ENCODE assay signal across 18 cellular contexts in genomic region chr14:96394047-96394815, GRCh38. TPM values are rescaled to one million over a fixed set of nuclear protein-coding genes. Genes with fewer than 3 reads are reported as not detected.
DNase-seq lines count a peak whose midpoint lies in the region; ATAC-seq and TF ChIP-seq lines count a peak whose summit lies in the region.
"Had no signal": no experiment of that assay in that cellular context is flagged by ENCODE, and none has a peak within 500 bp of the region (broad histone marks: within the 10 kb centered on the region; RNA-seq: fewer than 3 reads in every experiment).

No MANE protein-coding gene starts in this region.

- H3K27me3 Mint-ChIP-seq in CD4-positive, alpha-beta T cell: peaks cover 4% of the 10 kb centered on the region
- peaks cover under 1% of the 10 kb centered on the region for H3K27me3 Mint-ChIP-seq in IgD-negative memory B cell
- no peaks in the 10 kb centered on the region for H3K27me3 Mint-ChIP-seq in Caco-2 (ENCODE audit: insufficient read depth, unreplicated experiment)

- no peak for ATAC-seq in CD4-positive, alpha-beta T cell (ENCODE audit: poor library complexity)
- no peak for ATAC-seq in GM21786 (IDR thresholded peaks at IDR 0.05; ENCODE audit: unreplicated experiment)
- ATAC-seq: CD8-positive, alpha-beta T cell; GM12878 had no signal

- CTCF ChIA-PET in CD4-positive, alpha-beta T cell (lab: Charles Lee): no interaction called here
- CTCF ChIA-PET in Caco-2 (lab: Charles Lee): no interaction called here

- H3K79me2 ChIP-seq in osteoblast (ENCODE audit: insufficient read depth, low read length) (no peaks in the 10 kb centered on the region), smooth muscle cell (ENCODE audit: low read depth) (no peaks in the 10 kb centered on the region)

- no peaks in the 10 kb centered on the region for H3K36me3 Mint-ChIP-seq in CD4-positive, alpha-beta T cell (ENCODE audit: low read depth)
- H3K36me3 Mint-ChIP-seq in IgD-negative memory B cell (no peaks in the 10 kb centered on the region), Caco-2 (ENCODE audit: insufficient read depth, unreplicated experiment) (peaks cover 7% of the 10 kb centered on the region)
- H3K36me3 Mint-ChIP-seq: CD14-positive monocyte; CD8-positive, alpha-beta T cell had no signal

- H3K27ac ChIP-seq in CD4-positive, alpha-beta T cell (ENCODE audit: low read depth, low read length): no peak overlapping the region
- H3K27ac ChIP-seq in esophagus muscularis mucosa (replicated peaks in 1 of 4) (no peak overlapping the region), osteoblast (ENCODE audit: low read depth, low read length) (no peak overlapping the region), smooth muscle cell (ENCODE audit: low read depth) (no peak overlapping the region)
- H3K27ac ChIP-seq: BLaER1 had no signal

- POLR2A ChIA-PET in CD4-positive, alpha-beta T cell (lab: Charles Lee): no interaction called here
- POLR2A ChIA-PET in Caco-2 (lab: Charles Lee): no interaction called here

- H3K9ac ChIP-seq in smooth muscle cell (ENCODE audit: low read depth): no peak overlapping the region
- H3K9ac ChIP-seq: BLaER1 had no signal

- H3K9me3 ChIP-seq in CD4-positive, alpha-beta T cell (ENCODE audit: control insufficient read depth, low read length): no peaks in the 10 kb centered on the region
- H3K9me3 ChIP-seq in esophagus muscularis mucosa: no peaks in the 10 kb centered on the region
- no peaks in the 10 kb centered on the region for H3K9me3 ChIP-seq in osteoblast (ENCODE audit: low read depth, low read length)
- H3K9me3 ChIP-seq in Caco-2: no peaks in the 10 kb centered on the region
- no peaks in the 10 kb centered on the region for H3K9me3 ChIP-seq in smooth muscle cell (replicated peaks; ENCODE audit: low read depth)
- H3K9me3 ChIP-seq: BLaER1, HAP-1 had no signal

- no peak overlapping the region for H3K27ac Mint-ChIP-seq in CD4-positive, alpha-beta T cell
- H3K27ac Mint-ChIP-seq in IgD-negative memory B cell: peak overlapping the region in 2 of 3 donors; percentile 51 to 67
- no peak overlapping the region for H3K27ac Mint-ChIP-seq in Caco-2 (ENCODE audit: unreplicated experiment)
- H3K27ac Mint-ChIP-seq: CD8-positive, alpha-beta T cell had no signal

- H3K4me3 ChIP-seq in esophagus muscularis mucosa: no peak overlapping the region
- no peak overlapping the region for H3K4me3 ChIP-seq in osteoblast (ENCODE audit: insufficient read depth, low read length)
- no peak overlapping the region for H3K4me3 ChIP-seq in Caco-2 (ENCODE audit: low read depth, low read length)
- no peak overlapping the region for H3K4me3 ChIP-seq in smooth muscle cell
- H3K4me3 ChIP-seq: BLaER1, GM12878, HAP-1 had no signal

- 92% methylated on average over 7 of the region's 7 CpGs for WGBS in esophagus muscularis mucosa
- WGBS in smooth muscle cell (ENCODE audit: low lambda C conversion rate): 96% methylated on average over 7 of the region's 7 CpGs

- intact Hi-C loops in CD4-positive, alpha-beta T cell (cut with DNase I, micrococcal nuclease): no loop called here
- intact Hi-C loops in esophagus muscularis mucosa (cut with DNase I) (no loop called here), Caco-2 (cut with micrococcal nuclease; ENCODE audit: unreplicated experiment) (no loop called here)

- H3K36me3 ChIP-seq in esophagus muscularis mucosa (no peaks in the 10 kb centered on the region), osteoblast (ENCODE audit: insufficient read depth, low read length) (no peaks in the 10 kb centered on the region), Caco-2 (ENCODE audit: control insufficient read depth, insufficient read depth, low read length) (no peaks in the 10 kb centered on the region), smooth muscle cell (ENCODE audit: low read depth) (no peaks in the 10 kb centered on the region)
- H3K36me3 ChIP-seq: BLaER1, HAP-1 had no signal

- no peaks in the 10 kb centered on the region for H3K9me3 Mint-ChIP-seq in CD4-positive, alpha-beta T cell
- H3K9me3 Mint-ChIP-seq in IgD-negative memory B cell (no peaks in the 10 kb centered on the region), Caco-2 (ENCODE audit: unreplicated experiment) (no peaks in the 10 kb centered on the region)
- H3K9me3 Mint-ChIP-seq: CD14-positive monocyte; CD8-positive, alpha-beta T cell had no signal

- BruUV-seq in Caco-2 (replicated peaks; lab: Mats Ljungman, UMichigan): no TSS peak

- H2AFZ ChIP-seq in osteoblast (ENCODE audit: low read length) (no peak overlapping the region), smooth muscle cell (ENCODE audit: low read depth) (no peak overlapping the region)

- H4K20me1 ChIP-seq in osteoblast (ENCODE audit: insufficient read depth, low read length) (no peaks in the 10 kb centered on the region), smooth muscle cell (ENCODE audit: low read depth) (no peaks in the 10 kb centered on the region)
- H4K20me1 ChIP-seq: BLaER1 had no signal

- TF ChIP-seq EP300 in esophagus muscularis mucosa (IDR thresholded peaks at IDR 0.05): no peak

- peaks cover 7% of the 10 kb centered on the region for H3F3A ChIP-seq in smooth muscle cell (ENCODE audit: low read depth)

- TF ChIP-seq CTCF in CD4-positive, alpha-beta T cell (IDR thresholded peaks at IDR 0.05): no peak
- TF ChIP-seq CTCF in esophagus muscularis mucosa (IDR thresholded peaks at IDR 0.05) (no peak), osteoblast (IDR thresholded peaks at IDR 0.05; ENCODE audit: extremely low read depth, low read depth, low read length) (no peak), Caco-2 (IDR thresholded peaks at IDR 0.05; ENCODE audit: insufficient read depth in 1 of 2, low read depth in 1 of 2, low read length in 1 of 2, severe bottlenecking in 1 of 2, unreplicated experiment in 1 of 2) (no peak), smooth muscle cell (IDR thresholded peaks at IDR 0.05; ENCODE audit: borderline replicate concordance, insufficient read depth, poor library complexity, severe bottlenecking) (no peak)

- H3K4me2 ChIP-seq in osteoblast (ENCODE audit: insufficient read depth, low read length) (no peak overlapping the region), smooth muscle cell (no peak overlapping the region)
- H3K4me2 ChIP-seq: BLaER1 had no signal

- H3K4me3 Mint-ChIP-seq in CD4-positive, alpha-beta T cell: peak overlapping the region; percentile 11
- H3K4me3 Mint-ChIP-seq in IgD-negative memory B cell (peak overlapping the region in 3 of 4 donors; percentile 25 to 96 (median 33)), Caco-2 (ENCODE audit: unreplicated experiment) (no peak overlapping the region)
- H3K4me3 Mint-ChIP-seq: CD14-positive monocyte had no signal

- H3K4me1 ChIP-seq in esophagus muscularis mucosa (peaks cover 14 to 19% (median 16%) of the 10 kb centered on the region in 4 donors), osteoblast (ENCODE audit: insufficient read depth, low read length) (peaks cover 11% of the 10 kb centered on the region), Caco-2 (peaks cover 13% of the 10 kb centered on the region; the same call in 1 of the 2 replicates), smooth muscle cell (ENCODE audit: low read depth) (peaks cover 8% of the 10 kb centered on the region)

- no peak for DNase-seq in CD4-positive, alpha-beta T cell
- DNase-seq in esophagus muscularis mucosa (ENCODE audit: extremely low spot score): peak; percentile 78
- peak; percentile 55 for DNase-seq in osteoblast (ENCODE audit: insufficient read length, low spot score, missing footprints)
- no peak for DNase-seq in Caco-2
- DNase-seq in smooth muscle cell (lab: John Stamatoyannopoulos, UW; ENCODE audit: unreplicated experiment): no peak
- DNase-seq: 8988T; CD8-positive, alpha-beta T cell; DMS 273 treated with DMSO at 0.1 percent for 48 hours; DND-41; EL; IMR-90; KBM-7 had no signal

- peaks cover 11% of the 10 kb centered on the region for H3K4me1 Mint-ChIP-seq in CD4-positive, alpha-beta T cell (ENCODE audit: low read depth)
- H3K4me1 Mint-ChIP-seq in IgD-negative memory B cell: peaks cover 2 to 7% (median 7%) of the 10 kb centered on the region in 3 donors
- no peaks in the 10 kb centered on the region for H3K4me1 Mint-ChIP-seq in Caco-2 (ENCODE audit: low read depth, unreplicated experiment)

- no peak for TF ChIP-seq POLR2A in esophagus muscularis mucosa (IDR thresholded peaks at IDR 0.05; ENCODE audit: low read depth)

- H3K27me3 ChIP-seq in CD4-positive, alpha-beta T cell (ENCODE audit: control insufficient read depth, insufficient read depth, low read length): no peaks in the 10 kb centered on the region
- H3K27me3 ChIP-seq in esophagus muscularis mucosa (peaks cover 0 to 3% (median 0%) of the 10 kb centered on the region in 4 donors), osteoblast (ENCODE audit: insufficient read depth, low read length) (peaks cover 13% of the 10 kb centered on the region), Caco-2 (replicated peaks; ENCODE audit: control insufficient read depth, insufficient read depth, low read length) (no peaks in the 10 kb centered on the region), smooth muscle cell (ENCODE audit: low read depth) (no peaks in the 10 kb centered on the region)
- H3K27me3 ChIP-seq: BLaER1 had no signal

RNA-seq across cellular contexts. Expression of gene AK7, which starts 2.3 kb away (rescaled TPM):
- not detected for total RNA-seq in CD4-positive, alpha-beta T cell
- polyA plus RNA-seq in IgD-negative memory B cell (not detected), smooth muscle cell (2.3 and 3.5 TPM in 2 replicates)
- total RNA-seq in esophagus muscularis mucosa (1 to 10 TPM in 2 of 4 donors, under 1 TPM in 2; 0.42 to 3.6 (median 1.8) TPM), osteoblast (0.29 and 1.4 TPM in 2 replicates), Caco-2 (2022) (0.49 and 0.68 TPM in 2 replicates), smooth muscle cell (4.9 and 5.1 TPM in 2 replicates)
- total RNA-seq: CD8-positive, alpha-beta T cell; IMR-90 had no signal

RNA-seq across cellular contexts. Expression of gene GSKIP, which starts 30.9 kb away (rescaled TPM):
- 10 to 100 TPM; 10.3 to 11.9 TPM for total RNA-seq in CD4-positive, alpha-beta T cell
- polyA plus RNA-seq in IgD-negative memory B cell (23.7 TPM), smooth muscle cell (19.7 and 21.2 TPM in 2 replicates)
- total RNA-seq in esophagus muscularis mucosa (10 to 100 TPM; 10.4 to 22.0 (median 13.1) TPM), osteoblast (22.4 and 26.8 TPM in 2 replicates), Caco-2 (2022) (24.1 and 27.9 TPM in 2 replicates), smooth muscle cell (35.2 and 46.6 TPM in 2 replicates)

RNA-seq across cellular contexts. Expression of gene ATG2B, which starts 31.1 kb away (rescaled TPM):
- total RNA-seq in CD4-positive, alpha-beta T cell: 10 to 100 TPM; 20.1 to 20.2 TPM
- polyA plus RNA-seq in IgD-negative memory B cell (1.9 TPM), smooth muscle cell (1.5 and 1.9 TPM in 2 replicates)
- total RNA-seq in esophagus muscularis mucosa (10 to 100 TPM; 18.2 to 26.6 (median 23.1) TPM), osteoblast (35.1 and 43.0 TPM in 2 replicates), Caco-2 (2022) (16.6 and 19.4 TPM in 2 replicates), smooth muscle cell (21.5 and 22.3 TPM in 2 replicates)

Comparison
In these comparisons a context has a peak if more than half of its experiments do, and no peak if none do; other contexts are left out.
1. DNase-seq: peak in esophagus muscularis mucosa (single experiment) and osteoblast (single experiment); none in CD4-positive, alpha-beta T cell (0 of 10), Caco-2 (0 of 2) and smooth muscle cell (single experiment).
2. H3K27ac Mint-ChIP-seq: peak in IgD-negative memory B cell (2 of 3); none in CD4-positive, alpha-beta T cell (single experiment) and Caco-2 (single experiment).